In genomic region chr6:147274012-147274411, GRCh38 we compare ENCODE assay signal across 26 cellular contexts.
"Had no signal": no experiment of that assay in that cellular context is flagged by ENCODE, and none has a peak within 500 bp of the region (broad histone marks: within the 10 kb centered on the region; RNA-seq: fewer than 3 reads in every experiment).

No MANE protein-coding gene starts in this region.

- H3K4me1 ChIP-seq: colonic mucosa, esophagus muscularis mucosa, esophagus squamous epithelium, foreskin keratinocyte, gastroesophageal sphincter, heart right ventricle had no signal

- H3K27me3 Mint-ChIP-seq: dendritic cell treated with granulocyte-macrophage colony-stimulating factor and Interleukin-4, amounts not matched to agents 40 ng/mL and 50 ng/mL, for 4 days; effector memory CD8-positive, alpha-beta T cell had no signal

- H3K9me3 ChIP-seq: colonic mucosa, esophagus muscularis mucosa, esophagus squamous epithelium, gastrocnemius medialis, gastroesophageal sphincter, heart left ventricle, heart right ventricle had no signal

- H3K9me3 Mint-ChIP-seq: dendritic cell treated with granulocyte-macrophage colony-stimulating factor and Interleukin-4, amounts not matched to agents 40 ng/mL and 50 ng/mL, for 4 days; effector memory CD8-positive, alpha-beta T cell had no signal

- FAIRE-seq: endothelial cell of umbilical vein had no signal

- H3K36me3 ChIP-seq: colonic mucosa had no signal

- H3K4me3 ChIP-seq: colonic mucosa, coronary artery, dorsolateral prefrontal cortex, esophagus muscularis mucosa, esophagus squamous epithelium, gastrocnemius medialis, gastroesophageal sphincter, heart left ventricle, heart right ventricle had no signal

- H3K27ac Mint-ChIP-seq: dendritic cell treated with granulocyte-macrophage colony-stimulating factor and Interleukin-4, amounts not matched to agents 40 ng/mL and 50 ng/mL, for 4 days; effector memory CD8-positive, alpha-beta T cell; endodermal cell had no signal

- H3K4me3 Mint-ChIP-seq: dendritic cell treated with granulocyte-macrophage colony-stimulating factor and Interleukin-4, amounts not matched to agents 40 ng/mL and 50 ng/mL, for 4 days; effector memory CD8-positive, alpha-beta T cell; endodermal cell had no signal

- H3K27ac ChIP-seq: colonic mucosa, coronary artery, dorsolateral prefrontal cortex, epithelial cell of prostate, esophagus muscularis mucosa, esophagus squamous epithelium, foreskin keratinocyte, gastrocnemius medialis, gastroesophageal sphincter, heart left ventricle, heart right ventricle had no signal

- H3K4me1 Mint-ChIP-seq: endodermal cell had no signal

- ATAC-seq: effector memory CD8-positive, alpha-beta T cell; esophagus mucosa; foreskin keratinocyte; gastrocnemius medialis; gastroesophageal sphincter; heart left ventricle; heart right ventricle had no signal

- DNase-seq: colonic mucosa; cortex of kidney; dermis blood vessel endothelial cell; dorsolateral prefrontal cortex; effector CD4-positive, alpha-beta T cell; effector CD8-positive, alpha-beta T cell; effector memory CD4-positive, alpha-beta T cell; effector memory CD8-positive, alpha-beta T cell; endodermal cell; erythroblast; esophagus squamous epithelium; foreskin fibroblast; foreskin keratinocyte; foreskin melanocyte; gastrocnemius medialis; glutamatergic neuron; head of caudate nucleus; heart left ventricle; heart right ventricle had no signal

- H3K27me3 ChIP-seq: colonic mucosa, dorsolateral prefrontal cortex, esophagus muscularis mucosa, esophagus squamous epithelium, foreskin keratinocyte, gastrocnemius medialis, gastroesophageal sphincter, heart left ventricle, heart right ventricle had no signal
